8 cellular contexts compared by ENCODE assay signal in the genomic region with DNA sequence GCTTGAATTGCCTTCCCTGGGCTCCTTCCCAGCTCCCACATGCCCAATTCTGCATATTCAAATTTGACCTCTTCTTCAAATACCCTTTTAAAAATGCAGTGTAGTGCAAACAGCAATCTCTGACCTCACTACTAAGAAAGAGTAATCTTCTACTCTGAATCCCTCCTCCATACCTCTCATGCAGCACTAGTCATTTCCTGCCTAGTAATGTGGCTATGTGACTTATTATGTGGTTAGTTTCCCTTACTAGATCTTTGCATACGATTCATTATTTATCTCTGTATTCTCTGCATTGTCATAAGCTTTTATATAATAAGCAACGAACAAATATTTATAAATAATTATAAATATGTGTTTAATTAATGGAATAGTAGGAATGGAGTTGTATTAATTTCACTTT. TPM values are rescaled to one million over a fixed set of nuclear protein-coding genes. Genes with fewer than 3 reads are reported as not detected.
DNase-seq lines count a peak whose midpoint lies in the region; ATAC-seq and TF ChIP-seq lines count a peak whose summit lies in the region.

No MANE protein-coding gene starts in this region.

- in situ Hi-C loops in Panc1 (cut with HindIII; ENCODE audit: low pct_unique_long_range_greater_than_20kb, low sequenced_read_pairs) = no loop called here

- ATAC-seq in GM18909 (IDR thresholded peaks at IDR 0.05; ENCODE audit: poor library complexity, unreplicated experiment) (peak; percentile 98), HG03066 (IDR thresholded peaks at IDR 0.05; ENCODE audit: low read depth, unreplicated experiment) (peak; percentile 94), Panc1 (no peak)

- H3K27ac ChIP-seq in Panc1 (ENCODE audit: low read length) (no peak overlapping the region), Peyer's patch (peak overlapping the region in 2 of 4 donors; percentile 1 to 2)

- no TSS peak for BruUV-seq in Panc1 (replicated peaks; lab: Mats Ljungman, UMichigan)

- POLR2A ChIA-PET in Panc1 (lab: Charles Lee) = no interaction called here

- peaks cover 17% of the 10 kb centered on the region for H3K4me1 Mint-ChIP-seq in type B pancreatic cell (ENCODE audit: unreplicated experiment)

- H3K9me3 ChIP-seq in Panc1 (ENCODE audit: control insufficient read depth, insufficient read depth, low read depth, low read length) (no peaks in the 10 kb centered on the region), Peyer's patch (no peaks in the 10 kb centered on the region)

- no peak for TF ChIP-seq CTCF in Panc1 (IDR thresholded peaks at IDR 0.05)
- TF ChIP-seq CTCF in fibroblast of pulmonary artery (IDR thresholded peaks at IDR 0.05; ENCODE audit: low read length, missing control alignments) = no peak
- TF ChIP-seq CTCF in Peyer's patch (IDR thresholded peaks at IDR 0.05) = no peak
- TF ChIP-seq CTCF in type B pancreatic cell (conservative IDR thresholded peaks at IDR 0.05) = no peak

- H3K4me3 ChIP-seq in Panc1 (ENCODE audit: low read depth in 2 of 2, low read length in 2 of 2) = no peak overlapping the region
- H3K4me3 ChIP-seq in fibroblast of pulmonary artery (replicated peaks; ENCODE audit: low read depth, low read length) = no peak overlapping the region
- no peak overlapping the region for H3K4me3 ChIP-seq in Peyer's patch

- DNase-seq in AML-193 (lab: John Stamatoyannopoulos, UW) (peak; percentile 59 to 68), Panc1 (ENCODE audit: low read depth, low spot score) (peak; percentile 39), fibroblast of pulmonary artery (ENCODE audit: low read depth) (peak; percentile 73), Peyer's patch (no peak), type B pancreatic cell (ENCODE audit: extremely low spot score, unreplicated experiment) (no peak)
- DNase-seq in stimulated activated naive CD4-positive, alpha-beta T cell treated with Interleukin-2 at 50 U/mL for 16 hours (lab: John Stamatoyannopoulos, UW) = no peak

- intact Hi-C loops in Panc1 (cut with micrococcal nuclease; ENCODE audit: unreplicated experiment) = no loop called here

- TF ChIP-seq POLR2A in Peyer's patch (IDR thresholded peaks at IDR 0.05) = no peak

- CTCF ChIA-PET in Panc1 (lab: Charles Lee) = no interaction called here

- no peaks in the 10 kb centered on the region for H3K36me3 ChIP-seq in Panc1 (ENCODE audit: control insufficient read depth, insufficient read depth, low read length)
- no peaks in the 10 kb centered on the region for H3K36me3 ChIP-seq in Peyer's patch

- H3K27ac Mint-ChIP-seq in type B pancreatic cell = no peak overlapping the region

- H3K27me3 Mint-ChIP-seq in type B pancreatic cell = no peaks in the 10 kb centered on the region

- no peaks in the 10 kb centered on the region for H3K36me3 Mint-ChIP-seq in type B pancreatic cell

- no peaks in the 10 kb centered on the region for H3K27me3 ChIP-seq in Panc1 (ENCODE audit: control insufficient read depth, insufficient read depth, low read length)
- H3K27me3 ChIP-seq in Peyer's patch = no peaks in the 10 kb centered on the region

- no peaks in the 10 kb centered on the region for H3K4me1 ChIP-seq in Panc1 (ENCODE audit: control insufficient read depth, insufficient read depth, low read length)
- no peaks in the 10 kb centered on the region for H3K4me1 ChIP-seq in Peyer's patch

- no peaks in the 10 kb centered on the region for H3K9me3 Mint-ChIP-seq in type B pancreatic cell

- H3K4me3 Mint-ChIP-seq in type B pancreatic cell = no peak overlapping the region

RNA-seq across cellular contexts. Expression of gene VPS54, which starts 17.1 kb away (rescaled TPM):
- total RNA-seq in Panc1 (2021; ENCODE audit: unreplicated experiment) = 21.2 TPM
- polyA plus RNA-seq in Panc1 (2012; ENCODE audit: insufficient read length) = 11.2 TPM
- total RNA-seq in Peyer's patch = 10 to 100 TPM; 16.6 to 24.8 (median 20.9) TPM
- 21.5 and 23.3 TPM in 2 replicates for total RNA-seq in type B pancreatic cell (ENCODE audit: low replicate concordance)

Comparison
In these comparisons a context has a peak if more than half of its experiments do, and no peak if none do; other contexts are left out.
1. DNase-seq: peak in AML-193 (2 of 2), Panc1 (single experiment) and fibroblast of pulmonary artery (single experiment); none in Peyer's patch (0 of 3), type B pancreatic cell (single experiment) and stimulated activated naive CD4-positive, alpha-beta T cell treated with Interleukin-2 at 50 U/mL for 16 hours (single experiment).